ENCODE assay signal across 1 cellular context in genomic region chr10:132387723-132388210, GRCh38.
A peak's percentile ranks its signal among the peaks of the same experiment; 100 is the strongest.
TF ChIP-seq lines count a peak whose summit lies in the region.

No MANE protein-coding gene starts in this region.

TF ChIP-seq in K562, 482 proteins besides CTCF, POLR2A, EP300 and RAD21 (continued from another document):
- TF ChIP-seq HNRNPK (IDR thresholded peaks at IDR 0.05; ENCODE audit: low read depth, low read length, poor library complexity, severe bottlenecking) (no peak), ZNF668 (CRISPR knock-in tag; IDR thresholded peaks at IDR 0.05) (no peak), MTF1 (CRISPR knock-in tag; IDR thresholded peaks at IDR 0.05; ENCODE audit: borderline replicate concordance) (no peak), E2F3 (CRISPR knock-in tag; IDR thresholded peaks at IDR 0.05) (no peak), ZNF282 (CRISPR knock-in tag; IDR thresholded peaks at IDR 0.05) (no peak), BDP1 (IDR thresholded peaks at IDR 0.05; ENCODE audit: insufficient read depth, insufficient read length) (no peak), ZBTB12 (CRISPR knock-in tag; IDR thresholded peaks at IDR 0.05) (no peak), SMC3 (conservative IDR thresholded peaks at IDR 0.05; ENCODE audit: insufficient read depth, low read depth, low read length) (peak; percentile 60; the same call in 1 of the 2 replicates), BRCA1 (IDR thresholded peaks at IDR 0.05) (no peak), BRCA1 (CRISPR knock-in tag; IDR thresholded peaks at IDR 0.05) (no peak), ZKSCAN1 (IDR thresholded peaks at IDR 0.05; ENCODE audit: low read depth, low read length) (no peak), MTA1 (IDR thresholded peaks at IDR 0.05; ENCODE audit: borderline replicate concordance) (no peak), DPF2 (IDR thresholded peaks at IDR 0.05) (no peak), CTCFL (IDR thresholded peaks at IDR 0.05; ENCODE audit: borderline replicate concordance, insufficient read depth, low read depth, low read length, poor library complexity, severe bottlenecking) (peak; percentile 32), LEF1 (IDR thresholded peaks at IDR 0.05) (no peak), ZNF347 (CRISPR knock-in tag; IDR thresholded peaks at IDR 0.05; ENCODE audit: low read depth) (no peak), ZNF695 (CRISPR knock-in tag; IDR thresholded peaks at IDR 0.05) (no peak), ZBTB40 (IDR thresholded peaks at IDR 0.05) (no peak), ZBTB40 (CRISPR knock-in tag; IDR thresholded peaks at IDR 0.05) (no peak), SREBF2 (CRISPR knock-in tag; IDR thresholded peaks at IDR 0.05) (no peak), SP1 (CRISPR knock-in tag; IDR thresholded peaks at IDR 0.05) (peak; percentile 60), CLOCK (CRISPR knock-in tag; IDR thresholded peaks at IDR 0.05; ENCODE audit: borderline replicate concordance) (no peak)
